Comparison of ENCODE assay signal across 16 cellular contexts in the genomic region with DNA sequence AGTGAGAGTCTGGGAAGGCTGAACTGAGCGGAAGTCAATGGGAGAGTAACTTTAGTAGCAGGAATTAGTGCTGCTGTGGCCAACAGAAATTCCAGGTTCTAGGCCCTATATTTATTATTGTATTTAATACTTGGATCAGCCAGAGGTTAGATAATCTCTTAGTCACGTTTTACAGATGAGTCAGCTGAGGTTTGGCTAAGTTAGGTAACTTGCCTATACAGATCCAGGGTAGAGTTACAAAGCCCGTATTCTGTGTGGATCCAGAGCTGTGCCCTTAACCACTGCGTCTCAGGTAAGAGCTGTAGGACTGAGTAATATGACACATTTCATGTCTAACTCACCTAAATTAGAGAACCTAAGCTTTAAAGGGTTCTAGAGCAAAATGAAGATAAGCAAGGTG. TPM values are rescaled to one million over a fixed set of nuclear protein-coding genes. Genes with fewer than 3 reads are reported as not detected.
DNase-seq lines count a peak whose midpoint lies in the region; ATAC-seq and TF ChIP-seq lines count a peak whose summit lies in the region.
"Had no signal": no experiment of that assay in that cellular context is flagged by ENCODE, and none has a peak within 500 bp of the region (broad histone marks: within the 10 kb centered on the region; RNA-seq: fewer than 3 reads in every experiment).

No MANE protein-coding gene starts in this region.

- H3K36me3 ChIP-seq in psoas muscle (ENCODE audit: insufficient read depth in 1 of 2, low read depth in 1 of 2) (no peaks in the 10 kb centered on the region), testis (ENCODE audit: low read depth, missing control alignments) (no peaks in the 10 kb centered on the region)
- H3K36me3 ChIP-seq: heart left ventricle, left ventricle myocardium inferior, sigmoid colon had no signal

- H3K9me3 ChIP-seq in psoas muscle (no peaks in the 10 kb centered on the region), testis (no peaks in the 10 kb centered on the region)
- H3K9me3 ChIP-seq: heart left ventricle, left ventricle myocardium inferior, sigmoid colon had no signal

- H3K4me1 ChIP-seq in psoas muscle: no peaks in the 10 kb centered on the region
- H3K4me1 ChIP-seq in testis: no peaks in the 10 kb centered on the region
- H3K4me1 ChIP-seq: heart left ventricle, left ventricle myocardium inferior, sigmoid colon had no signal

- in situ Hi-C loops in G401 (cut with HindIII; ENCODE audit: low sequenced_read_pairs): no loop called here

- no peak for TF ChIP-seq POLR2A in testis (IDR thresholded peaks at IDR 0.05)

- ATAC-seq in psoas muscle (peak; percentile 30 to 77 (median 54)), HG02885 (IDR thresholded peaks at IDR 0.05; ENCODE audit: poor library complexity, unreplicated experiment) (no peak)
- ATAC-seq: heart left ventricle had no signal

- peaks cover 0 to 39% (median 0%) of the 10 kb centered on the region in 3 donors for H3K27me3 ChIP-seq in psoas muscle (ENCODE audit: insufficient read depth in 3 of 3, low read length in 2 of 3)
- H3K27me3 ChIP-seq in testis: no peaks in the 10 kb centered on the region
- H3K27me3 ChIP-seq: sigmoid colon had no signal

- TF ChIP-seq CTCF in choroid plexus epithelial cell (conservative IDR thresholded peaks at IDR 0.05; ENCODE audit: low read depth, low read length) (no peak), psoas muscle (IDR thresholded peaks at IDR 0.05) (no peak), testis (IDR thresholded peaks at IDR 0.05) (no peak)

- intact Hi-C loops in psoas muscle (cut with DNase I): loop anchor here (5.0 to 10.0 kb wide), 2 partner anchors 54 to 416 kb away; no protein-coding TSS in a partner anchor
- intact Hi-C loops in testis (cut with DNase I; ENCODE audit: low total_unique reads): no loop called here

- 27 to 64% (median 36%) methylated on average over 4 of the region's 4 CpGs for WGBS in psoas muscle, 3 donors
- 55 to 93% methylated on average over 4 of the region's 4 CpGs for WGBS in testis, 2 donors

- no peak overlapping the region for H3K4me3 ChIP-seq in choroid plexus epithelial cell (ENCODE audit: low read depth, low read length)
- H3K4me3 ChIP-seq in psoas muscle: no peak overlapping the region
- H3K4me3 ChIP-seq in testis: no peak overlapping the region
- H3K4me3 ChIP-seq: heart left ventricle, left ventricle myocardium inferior, sigmoid colon, SK-N-MC had no signal

- DNase-seq in EH (ENCODE audit: low read depth) (peak; percentile 43), NCI-H226 (peak; percentile 64), choroid plexus epithelial cell (ENCODE audit: low read depth) (peak; percentile 70), psoas muscle (no peak), G401 (ENCODE audit: low spot score) (no peak), testis (no peak)
- DNase-seq: activated B cell treated with CpG ODN at 0.5 μM for 24 hours; CD8-positive, alpha-beta memory T cell; heart left ventricle; Kasumi-1; left ventricle myocardium inferior; NCI-H2029; nephron progenitor cell; sigmoid colon had no signal

- no peak overlapping the region for H3K27ac ChIP-seq in psoas muscle
- H3K27ac ChIP-seq in testis: no peak overlapping the region
- H3K27ac ChIP-seq: heart left ventricle, left ventricle myocardium inferior, sigmoid colon, SK-N-MC had no signal

RNA-seq across cellular contexts. Expression of a gene that starts 20.5 kb away (rescaled TPM):
- total RNA-seq in psoas muscle (10 to 100 TPM; 11.3 to 21.9 (median 18.9) TPM), testis (10 to 100 TPM; 53.4 to 64.3 TPM)
- polyA plus RNA-seq in psoas muscle (10 to 100 TPM; 16.8 to 37.0 (median 27.5) TPM), testis (ENCODE audit: insufficient read depth, low read depth, low replicate concordance) (49.8 TPM)
- 71.7 and 79.4 TPM in 2 replicates for total RNA-seq in G401 (2014; rRNA removed; shearing (Covaris generic))

RNA-seq across cellular contexts. Expression of a gene that starts 20.7 kb away (rescaled TPM):
- total RNA-seq in psoas muscle (10 to 100 TPM; 18.8 to 26.8 (median 22.6) TPM), testis (1 to 10 TPM; 8.5 to 8.8 TPM)
- polyA plus RNA-seq in psoas muscle (10 to 100 TPM; 14.7 to 35.1 (median 20.4) TPM), testis (ENCODE audit: insufficient read depth, low read depth, low replicate concordance) (9.0 TPM)
- total RNA-seq in G401 (2014; rRNA removed; shearing (Covaris generic)): 7.3 and 12.7 TPM in 2 replicates

RNA-seq across cellular contexts. Expression of a gene that starts 26.0 kb away (rescaled TPM):
- not detected for total RNA-seq in psoas muscle
- not detected for polyA plus RNA-seq in psoas muscle
- total RNA-seq in G401 (2014; rRNA removed; shearing (Covaris generic)): not detected in 2 replicates
- total RNA-seq in testis: 100 to 1,000 TPM; 193 to 333 TPM
- 154 TPM for polyA plus RNA-seq in testis (ENCODE audit: insufficient read depth, low read depth, low replicate concordance)
- total RNA-seq: left ventricle myocardium inferior had no signal
- polyA plus RNA-seq: heart left ventricle had no signal

Comparison
In these comparisons a context has a peak if more than half of its experiments do, and no peak if none do; other contexts are left out.
1. DNase-seq: peak in EH (single experiment), NCI-H226 (single experiment) and choroid plexus epithelial cell (single experiment); none in psoas muscle (0 of 2), G401 (single experiment) and testis (single experiment).
2. RNA of a gene that starts 26.0 kb away (total RNA-seq): 193 to 333 TPM in testis; not detected in psoas muscle and not detected in G401; every median in the first group is over 100 times any median in the second.